Comparison of ENCODE assay signal across 8 cellular contexts in the genomic region with DNA sequence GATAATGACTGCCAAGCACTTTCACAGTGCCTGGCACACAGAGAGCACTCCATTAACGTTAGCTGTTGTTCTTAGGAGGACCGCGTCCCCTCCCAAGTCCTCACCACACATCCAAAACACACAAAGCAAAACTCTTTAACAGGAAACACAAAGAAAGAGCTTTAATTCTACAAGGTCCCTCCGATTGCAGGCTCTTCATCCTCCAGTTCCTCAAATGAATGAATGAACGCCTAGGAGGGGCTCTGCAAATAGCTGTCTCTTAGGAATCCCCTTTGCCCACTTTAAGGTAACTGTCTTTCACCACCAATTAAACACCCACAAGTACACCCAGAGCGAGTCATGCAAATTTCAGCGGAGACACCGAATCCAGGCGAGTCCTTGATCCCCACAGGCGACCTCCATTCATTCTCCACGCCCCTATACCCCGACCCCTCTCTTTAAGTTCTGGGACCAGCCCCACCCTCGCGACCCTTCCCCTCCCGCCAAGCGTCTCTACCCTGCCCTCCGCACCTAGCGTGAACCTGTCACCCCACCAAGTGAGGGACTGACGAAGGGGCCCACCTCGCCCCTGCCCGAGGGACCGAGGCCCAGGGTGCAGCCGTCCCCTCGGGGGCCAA. TPM values are rescaled to one million over a fixed set of nuclear protein-coding genes. Genes with fewer than 3 reads are reported as not detected.
DNase-seq lines count a peak whose midpoint lies in the region; ATAC-seq and TF ChIP-seq lines count a peak whose summit lies in the region.

No MANE protein-coding gene starts in this region.

- H3K4me1 ChIP-seq in iPS DF 6.9 (ENCODE audit: control insufficient read depth, insufficient read depth, low read length), result peaks cover 4% of the 10 kb centered on the region
- H3K4me1 ChIP-seq in spleen, result peaks cover 15 to 38% (median 32%) of the 10 kb centered on the region in 6 donors

- peaks cover 27% of the 10 kb centered on the region for H3K4me1 Mint-ChIP-seq in activated naive CD4-positive, alpha-beta T cell treated with anti-CD3 and anti-CD28 coated beads for 36 hours (ENCODE audit: low read depth)
- H3K4me1 Mint-ChIP-seq in activated T-helper 17 cell treated with anti-CD3 and anti-CD28 coated beads, Interleukin-2, amount 50 U/mL, for 72 hours, result peaks cover 22% of the 10 kb centered on the region

- peak overlapping the region; percentile 87 for H3K27ac Mint-ChIP-seq in activated naive CD4-positive, alpha-beta T cell treated with anti-CD3 and anti-CD28 coated beads for 36 hours
- H3K27ac Mint-ChIP-seq in activated T-helper 17 cell treated with anti-CD3 and anti-CD28 coated beads, Interleukin-2, amount 50 U/mL, for 72 hours, result peak overlapping the region; percentile 100

- CTCF ChIA-PET in activated naive CD4-positive, alpha-beta T cell treated with anti-CD3 and anti-CD28 coated beads for 36 hours (lab: Charles Lee), result interaction anchor here (0.6 to 1.2 kb wide), 2 partner anchors 28 to 34 kb away, joined by 3 read pairs; a partner anchor contains a TSS

- peak overlapping the region; percentile 97 for H3K4me3 ChIP-seq in iPS DF 6.9 (ENCODE audit: low read length)
- peak overlapping the region; percentile 70 to 100 (median 98) for H3K4me3 ChIP-seq in spleen

- peak overlapping the region; percentile 97 for H3K4me3 Mint-ChIP-seq in activated naive CD4-positive, alpha-beta T cell treated with anti-CD3 and anti-CD28 coated beads for 36 hours
- peak overlapping the region; percentile 99 for H3K4me3 Mint-ChIP-seq in activated T-helper 17 cell treated with anti-CD3 and anti-CD28 coated beads, Interleukin-2, amount 50 U/mL, for 72 hours

- no peaks in the 10 kb centered on the region for H3K27me3 Mint-ChIP-seq in activated naive CD4-positive, alpha-beta T cell treated with anti-CD3 and anti-CD28 coated beads for 36 hours (ENCODE audit: low read depth)
- H3K27me3 Mint-ChIP-seq in activated T-helper 17 cell treated with anti-CD3 and anti-CD28 coated beads, Interleukin-2, amount 50 U/mL, for 72 hours, result no peaks in the 10 kb centered on the region

- no peak for TF ChIP-seq POLR2A in spleen (IDR thresholded peaks at IDR 0.05)

- TF ChIP-seq CTCF in spleen (IDR thresholded peaks at IDR 0.05 in 8 of 11, conservative IDR thresholded peaks at IDR 0.05 in 3 of 11), result no peak

- peak; percentile 8 for ATAC-seq in HG03442 (IDR thresholded peaks at IDR 0.05; ENCODE audit: unreplicated experiment)
- ATAC-seq in activated T-helper 17 cell treated with anti-CD3 and anti-CD28 coated beads, Interleukin-2, amount 50 U/mL, for 72 hours (replicated peaks), result no peak

- peaks cover 1% of the 10 kb centered on the region for H3K36me3 Mint-ChIP-seq in activated naive CD4-positive, alpha-beta T cell treated with anti-CD3 and anti-CD28 coated beads for 36 hours (ENCODE audit: low read depth)
- H3K36me3 Mint-ChIP-seq in activated T-helper 17 cell treated with anti-CD3 and anti-CD28 coated beads, Interleukin-2, amount 50 U/mL, for 72 hours (ENCODE audit: low read depth), result peaks cover 5% of the 10 kb centered on the region

- no peak for DNase-seq in activated naive CD4-positive, alpha-beta T cell treated with anti-CD3 and anti-CD28 coated beads for 36 hours
- DNase-seq in activated naive CD4-positive, alpha-beta T cell (lab: John Stamatoyannopoulos, UW), result no peak
- DNase-seq in iPS DF 6.9 (ENCODE audit: low read depth, low spot score) (no peak), spleen (no peak), NCI-H1105 (lab: John Stamatoyannopoulos, UW) (no peak)
- no peak for DNase-seq in central memory CD4-positive, alpha-beta T cell

- no peaks in the 10 kb centered on the region for H3K27me3 ChIP-seq in iPS DF 6.9 (ENCODE audit: control insufficient read depth, insufficient read depth, low read length)
- no peaks in the 10 kb centered on the region for H3K27me3 ChIP-seq in spleen (replicated peaks in 1 of 7)

- H3K9me3 ChIP-seq in iPS DF 6.9 (ENCODE audit: control insufficient read depth, insufficient read depth, low read length), result no peaks in the 10 kb centered on the region
- no peaks in the 10 kb centered on the region for H3K9me3 ChIP-seq in spleen

- intact Hi-C loops in activated naive CD4-positive, alpha-beta T cell treated with anti-CD3 and anti-CD28 coated beads for 36 hours (cut with micrococcal nuclease), result loop anchor here (1.0 to 5.0 kb wide), 3 partner anchors 65 to 175 kb away; a partner anchor contains a TSS
- intact Hi-C loops in spleen (cut with DNase I; ENCODE audit: low total_unique reads), result no loop called here

- H3K27ac ChIP-seq in iPS DF 6.9 (ENCODE audit: low read length), result no peak overlapping the region
- H3K27ac ChIP-seq in spleen, result peak overlapping the region in 7 of 8 donors; percentile 95 to 99 (median 98)

- no peaks in the 10 kb centered on the region for H3K36me3 ChIP-seq in iPS DF 6.9 (ENCODE audit: control insufficient read depth, insufficient read depth, low read length)
- no peaks in the 10 kb centered on the region for H3K36me3 ChIP-seq in spleen

- no peaks in the 10 kb centered on the region for H3K9me3 Mint-ChIP-seq in activated naive CD4-positive, alpha-beta T cell treated with anti-CD3 and anti-CD28 coated beads for 36 hours
- H3K9me3 Mint-ChIP-seq in activated T-helper 17 cell treated with anti-CD3 and anti-CD28 coated beads, Interleukin-2, amount 50 U/mL, for 72 hours, result no peaks in the 10 kb centered on the region

- no CpG with 5 or more reads among the region's 24 CpGs for WGBS in iPS DF 6.9 (ENCODE audit: insufficient coverage, insufficient read length)
- 1 to 3% (median 2%) methylated on average over 22 to 24 of the region's 24 CpGs for WGBS in spleen, 5 donors

RNA-seq across cellular contexts. Expression of a gene that starts 0.6 kb away (rescaled TPM):
- 10 to 100 TPM; 18.8 to 19.7 TPM for total RNA-seq in activated naive CD4-positive, alpha-beta T cell treated with anti-CD3 and anti-CD28 coated beads for 36 hours
- total RNA-seq in activated T-helper 17 cell treated with anti-CD3 and anti-CD28 coated beads, Interleukin-2, amount 50 U/mL, for 72 hours, result 10 to 100 TPM; 31.2 to 45.4 TPM
- total RNA-seq in spleen, result 10 to 100 TPM; 46.9 to 80.6 (median 56.9) TPM
- 10 to 100 TPM in 2 of 3 donors, 1 to 10 TPM in 1; 6.9 to 12.7 (median 12.1) TPM for polyA plus RNA-seq in spleen

RNA-seq across cellular contexts. Expression of a gene that starts 34.7 kb away (rescaled TPM):
- not detected for total RNA-seq in activated naive CD4-positive, alpha-beta T cell treated with anti-CD3 and anti-CD28 coated beads for 36 hours
- total RNA-seq in activated T-helper 17 cell treated with anti-CD3 and anti-CD28 coated beads, Interleukin-2, amount 50 U/mL, for 72 hours, result not detected
- 1 to 10 TPM; 1.5 to 4.0 (median 3.0) TPM for total RNA-seq in spleen
- polyA plus RNA-seq in spleen, result under 1 TPM; 0.14 to 0.20 (median 0.19) TPM
